1 cellular context compared by ENCODE assay signal in the genomic region with DNA sequence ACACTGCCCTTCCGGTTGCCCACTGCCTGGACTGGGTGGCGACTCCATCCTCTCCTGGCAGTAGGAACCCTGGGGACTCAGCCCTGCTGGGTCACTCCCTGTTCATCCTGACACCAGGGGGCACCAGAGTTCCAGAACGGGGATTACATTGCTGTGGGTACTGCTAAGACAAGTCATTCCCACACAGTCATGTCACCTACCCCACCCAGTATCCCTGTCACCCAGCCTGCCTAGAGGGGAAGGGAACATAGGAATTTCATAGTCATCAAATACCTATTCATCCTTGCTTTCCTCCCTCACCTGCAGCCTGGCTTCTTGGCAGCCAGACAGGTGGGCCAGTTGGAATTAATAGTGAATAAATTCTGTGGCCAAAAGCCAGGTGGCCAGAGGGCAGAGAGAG.
TF ChIP-seq lines count a peak whose summit lies in the region.

No MANE protein-coding gene starts in this region.

TF ChIP-seq in WTC11, 78 proteins besides CTCF, POLR2A, EP300 and RAD21 (continued from another document):
- TF ChIP-seq OVOL2 (CRISPR knock-in tag; IDR thresholded peaks at IDR 0.05; ENCODE audit: borderline replicate concordance) (no peak), MXD4 (CRISPR knock-in tag; IDR thresholded peaks at IDR 0.05; ENCODE audit: borderline replicate concordance) (no peak), FOXJ3 (CRISPR knock-in tag; IDR thresholded peaks at IDR 0.05; ENCODE audit: borderline replicate concordance) (no peak), ESRRA (CRISPR knock-in tag; IDR thresholded peaks at IDR 0.05; ENCODE audit: borderline replicate concordance) (no peak)
- TF ChIP-seq, protein P1, sequence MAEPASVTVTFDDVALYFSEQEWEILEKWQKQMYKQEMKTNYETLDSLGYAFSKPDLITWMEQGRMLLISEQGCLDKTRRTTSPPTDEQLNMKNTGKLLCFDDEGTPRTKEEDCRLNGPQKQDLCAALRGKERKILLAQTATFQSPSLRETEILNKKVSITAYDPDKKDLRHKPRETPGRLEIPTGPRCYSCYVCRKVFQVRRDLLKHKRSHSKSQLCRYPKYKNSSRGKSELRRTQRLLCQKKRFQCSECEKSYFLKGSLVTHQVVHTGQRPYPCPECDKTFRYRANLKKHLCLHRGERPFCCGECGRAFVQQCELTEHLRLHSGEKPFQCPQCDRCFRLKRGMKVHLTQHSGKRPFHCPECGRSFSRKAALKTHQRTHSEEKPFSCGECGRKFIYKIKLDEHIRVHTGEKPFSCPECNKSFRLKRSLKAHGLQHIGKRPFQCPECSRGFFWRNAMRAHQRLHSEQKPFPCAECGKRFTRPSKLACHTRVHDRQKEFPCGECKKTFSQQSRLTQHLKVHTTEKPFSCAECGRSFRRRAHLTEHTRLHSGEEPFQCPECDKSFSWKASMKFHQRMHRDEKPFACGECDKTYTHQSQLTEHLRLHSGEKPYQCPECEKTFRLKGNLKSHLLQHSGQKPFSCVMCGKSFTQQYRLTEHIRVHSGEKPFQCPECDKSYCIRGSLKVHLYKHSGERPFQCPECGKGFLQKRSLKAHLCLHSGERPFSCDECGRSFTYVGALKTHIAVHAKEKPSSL (CRISPR knock-in tag; conservative IDR thresholded peaks at IDR 0.05): no peak
- TF ChIP-seq, protein P2, sequence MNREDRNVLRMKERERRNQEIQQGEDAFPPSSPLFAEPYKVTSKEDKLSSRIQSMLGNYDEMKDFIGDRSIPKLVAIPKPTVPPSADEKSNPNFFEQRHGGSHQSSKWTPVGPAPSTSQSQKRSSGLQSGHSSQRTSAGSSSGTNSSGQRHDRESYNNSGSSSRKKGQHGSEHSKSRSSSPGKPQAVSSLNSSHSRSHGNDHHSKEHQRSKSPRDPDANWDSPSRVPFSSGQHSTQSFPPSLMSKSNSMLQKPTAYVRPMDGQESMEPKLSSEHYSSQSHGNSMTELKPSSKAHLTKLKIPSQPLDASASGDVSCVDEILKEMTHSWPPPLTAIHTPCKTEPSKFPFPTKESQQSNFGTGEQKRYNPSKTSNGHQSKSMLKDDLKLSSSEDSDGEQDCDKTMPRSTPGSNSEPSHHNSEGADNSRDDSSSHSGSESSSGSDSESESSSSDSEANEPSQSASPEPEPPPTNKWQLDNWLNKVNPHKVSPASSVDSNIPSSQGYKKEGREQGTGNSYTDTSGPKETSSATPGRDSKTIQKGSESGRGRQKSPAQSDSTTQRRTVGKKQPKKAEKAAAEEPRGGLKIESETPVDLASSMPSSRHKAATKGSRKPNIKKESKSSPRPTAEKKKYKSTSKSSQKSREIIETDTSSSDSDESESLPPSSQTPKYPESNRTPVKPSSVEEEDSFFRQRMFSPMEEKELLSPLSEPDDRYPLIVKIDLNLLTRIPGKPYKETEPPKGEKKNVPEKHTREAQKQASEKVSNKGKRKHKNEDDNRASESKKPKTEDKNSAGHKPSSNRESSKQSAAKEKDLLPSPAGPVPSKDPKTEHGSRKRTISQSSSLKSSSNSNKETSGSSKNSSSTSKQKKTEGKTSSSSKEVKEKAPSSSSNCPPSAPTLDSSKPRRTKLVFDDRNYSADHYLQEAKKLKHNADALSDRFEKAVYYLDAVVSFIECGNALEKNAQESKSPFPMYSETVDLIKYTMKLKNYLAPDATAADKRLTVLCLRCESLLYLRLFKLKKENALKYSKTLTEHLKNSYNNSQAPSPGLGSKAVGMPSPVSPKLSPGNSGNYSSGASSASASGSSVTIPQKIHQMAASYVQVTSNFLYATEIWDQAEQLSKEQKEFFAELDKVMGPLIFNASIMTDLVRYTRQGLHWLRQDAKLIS (CRISPR knock-in tag; IDR thresholded peaks at IDR 0.05; ENCODE audit: borderline replicate concordance): no peak
- TF ChIP-seq, protein P3, sequence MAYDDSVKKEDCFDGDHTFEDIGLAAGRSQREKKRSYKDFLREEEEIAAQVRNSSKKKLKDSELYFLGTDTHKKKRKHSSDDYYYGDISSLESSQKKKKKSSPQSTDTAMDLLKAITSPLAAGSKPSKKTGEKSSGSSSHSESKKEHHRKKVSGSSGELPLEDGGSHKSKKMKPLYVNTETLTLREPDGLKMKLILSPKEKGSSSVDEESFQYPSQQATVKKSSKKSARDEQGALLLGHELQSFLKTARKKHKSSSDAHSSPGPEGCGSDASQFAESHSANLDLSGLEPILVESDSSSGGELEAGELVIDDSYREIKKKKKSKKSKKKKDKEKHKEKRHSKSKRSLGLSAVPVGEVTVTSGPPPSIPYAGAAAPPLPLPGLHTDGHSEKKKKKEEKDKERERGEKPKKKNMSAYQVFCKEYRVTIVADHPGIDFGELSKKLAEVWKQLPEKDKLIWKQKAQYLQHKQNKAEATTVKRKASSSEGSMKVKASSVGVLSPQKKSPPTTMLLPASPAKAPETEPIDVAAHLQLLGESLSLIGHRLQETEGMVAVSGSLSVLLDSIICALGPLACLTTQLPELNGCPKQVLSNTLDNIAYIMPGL (CRISPR knock-in tag; IDR thresholded peaks at IDR 0.05): no peak
